18 cellular contexts compared by ENCODE assay signal in the genomic region with DNA sequence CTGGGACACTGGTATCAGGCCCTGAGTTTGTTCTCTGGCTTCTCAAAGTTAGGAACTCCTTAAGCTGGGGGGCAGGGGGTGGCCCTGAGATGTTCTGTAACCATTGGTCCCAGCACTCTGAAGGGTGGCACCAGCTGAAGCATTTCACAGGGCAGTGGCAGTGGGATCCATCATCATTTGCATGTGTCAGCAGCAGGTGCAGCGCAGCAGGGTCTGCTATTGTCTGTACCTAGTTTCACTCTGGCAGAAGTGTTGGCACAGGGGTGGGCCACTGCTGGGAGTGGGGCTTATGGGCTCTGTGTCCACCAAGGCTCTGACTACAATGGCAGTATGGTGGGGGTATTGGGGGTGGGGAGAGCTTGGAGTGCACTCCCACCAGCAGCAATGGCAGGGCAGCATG.
"Had no signal": no experiment of that assay in that cellular context is flagged by ENCODE, and none has a peak within 500 bp of the region (broad histone marks: within the 10 kb centered on the region; RNA-seq: fewer than 3 reads in every experiment).

No MANE protein-coding gene starts in this region.

- H3K27me3 ChIP-seq: esophagus squamous epithelium, right lobe of liver, spleen, testis, transverse colon had no signal

- FAIRE-seq: urothelium cell line had no signal

- H3K9ac ChIP-seq: parathyroid adenoma had no signal

- H3K79me2 ChIP-seq: parathyroid adenoma had no signal

- H3K4me3 ChIP-seq: esophagus squamous epithelium, lung, psoas muscle, right lobe of liver, spleen, testis, transverse colon had no signal

- H2AFZ ChIP-seq: parathyroid adenoma had no signal

- H3K4me1 ChIP-seq: esophagus squamous epithelium, parathyroid adenoma, psoas muscle, right lobe of liver, spleen, testis, transverse colon had no signal

- H3K27ac ChIP-seq: esophagus squamous epithelium, parathyroid adenoma, psoas muscle, right lobe of liver, spleen, testis, transverse colon had no signal

- H3K36me3 ChIP-seq: esophagus squamous epithelium, right lobe of liver, spleen, transverse colon had no signal

- ATAC-seq: left colon, left ventricle myocardium superior, psoas muscle, right lobe of liver had no signal

- DNase-seq: esophagus squamous epithelium; foreskin fibroblast; left colon; left ventricle myocardium superior; mesenchymal stem cell; naive B cell; psoas muscle; retina; right lobe of liver; spleen; stimulated activated CD4-positive, alpha-beta T cell treated with anti-CD3 and anti-CD28 coated beads, Interleukin-15, amount 100 ng/mL, for 24 hours; stimulated activated CD4-positive, alpha-beta T cell treated with anti-CD3 and anti-CD28 coated beads, Interleukin-1b, Interleukin-23, amount 100 ng/mL, for 48 hours; stimulated activated CD4-positive, alpha-beta T cell treated with anti-CD3 and anti-CD28 coated beads, Interleukin-4, amount 100 ng/mL, for 24 hours; testis; transverse colon had no signal

- H3K9me3 ChIP-seq: right lobe of liver, testis had no signal
